19 cellular contexts compared by ENCODE assay signal in genomic region chr4:105197777-105198176, GRCh38.
"Had no signal": no experiment of that assay in that cellular context is flagged by ENCODE, and none has a peak within 500 bp of the region (broad histone marks: within the 10 kb centered on the region; RNA-seq: fewer than 3 reads in every experiment).

No MANE protein-coding gene starts in this region.

- H3K4me3 ChIP-seq: ascending aorta, cardiac muscle cell, esophagus squamous epithelium, lung, ovary, stomach, testis, upper lobe of right lung had no signal

- FAIRE-seq: colon, frontal cortex had no signal

- H3K9me3 ChIP-seq: ascending aorta, esophagus squamous epithelium, ovary, stomach, testis, upper lobe of right lung had no signal

- H3K27me3 ChIP-seq: ascending aorta, cardiac muscle cell, esophagus squamous epithelium, ovary, stomach, testis, upper lobe of right lung had no signal

- DNase-seq: activated CD4-positive, alpha-beta T cell treated with anti-CD3 and anti-CD28 coated beads, Interleukin-2, amount 50 U/mL, for 48 hours; activated CD8-positive, alpha-beta memory T cell treated with anti-CD3 and anti-CD28 coated beads, Interleukin-2, amount 10 ng/mL, durations not matched to agents 7 days and 5 days; activated naive CD4-positive, alpha-beta T cell treated with anti-CD3 and anti-CD28 coated beads for 36 hours; activated naive CD8-positive, alpha-beta T cell treated with anti-CD3 and anti-CD28 coated beads, Interleukin-2, amount 50 U/mL, for 24 hours; activated T-cell treated with anti-CD3 and anti-CD28 coated beads, Interleukin-2, amount 50 U/mL, for 1 hour; esophagus squamous epithelium; head of caudate nucleus; midbrain; ovary; stimulated activated CD4-positive, alpha-beta T cell treated with anti-CD3 and anti-CD28 coated beads, Interleukin-1b, Interleukin-23, amount 100 ng/mL, for 48 hours; stomach; testis; upper lobe of right lung; WERI-Rb-1 had no signal

- H3K36me3 ChIP-seq: ascending aorta, ovary, upper lobe of right lung, WERI-Rb-1 had no signal

- H3K4me1 ChIP-seq: testis had no signal

- H3K27ac ChIP-seq: ascending aorta, esophagus squamous epithelium, ovary, testis, upper lobe of right lung, WERI-Rb-1 had no signal
